Comparison of ENCODE assay signal across 16 cellular contexts in genomic region chr2:129726271-129726670, GRCh38.
DNase-seq lines count a peak whose midpoint lies in the region; ATAC-seq and TF ChIP-seq lines count a peak whose summit lies in the region.
"Had no signal": no experiment of that assay in that cellular context is flagged by ENCODE, and none has a peak within 500 bp of the region (broad histone marks: within the 10 kb centered on the region; RNA-seq: fewer than 3 reads in every experiment).

No MANE protein-coding gene starts in this region.

- no peaks in the 10 kb centered on the region for H3K9me3 ChIP-seq in esophagus muscularis mucosa
- H3K9me3 ChIP-seq in testis: no peaks in the 10 kb centered on the region
- H3K9me3 ChIP-seq: A549, BLaER1 had no signal

- no peak for TF ChIP-seq EP300 in Ishikawa (IDR thresholded peaks at IDR 0.05; ENCODE audit: borderline replicate concordance)
- TF ChIP-seq EP300 in esophagus muscularis mucosa (IDR thresholded peaks at IDR 0.05): no peak

- TF ChIP-seq POLR2A in esophagus muscularis mucosa (IDR thresholded peaks at IDR 0.05; ENCODE audit: low read depth): no peak
- no peak for TF ChIP-seq POLR2A in testis (IDR thresholded peaks at IDR 0.05)

- no peaks in the 10 kb centered on the region for H3K9me3 Mint-ChIP-seq in osteocyte (ENCODE audit: unreplicated experiment)
- H3K9me3 Mint-ChIP-seq: GM23338 had no signal

- whole genome bisulfite sequencing in esophagus muscularis mucosa: 61% methylated on average over 5 of the region's 5 CpGs
- WGBS in testis, 2 donors: 44 to 63% methylated on average over 4 to 5 of the region's 5 CpGs

- H3K4me1 ChIP-seq in esophagus muscularis mucosa: no peaks in the 10 kb centered on the region
- no peaks in the 10 kb centered on the region for H3K4me1 ChIP-seq in testis
- H3K4me1 ChIP-seq: A549 had no signal

- H3K4me3 ChIP-seq in esophagus muscularis mucosa (no peak overlapping the region), testis (no peak overlapping the region)
- H3K4me3 ChIP-seq: A549, BLaER1, GM12878, GM23338 had no signal

- ATAC-seq in GM21717 (IDR thresholded peaks at IDR 0.05; ENCODE audit: unreplicated experiment): no peak
- ATAC-seq: A549, GM12878, GM23338 had no signal

- TF ChIP-seq CTCF in esophagus muscularis mucosa (IDR thresholded peaks at IDR 0.05) (no peak), osteocyte (IDR thresholded peaks at IDR 0.05) (no peak), testis (IDR thresholded peaks at IDR 0.05) (no peak)

- no peak overlapping the region for H3K27ac Mint-ChIP-seq in osteocyte (ENCODE audit: unreplicated experiment)
- H3K27ac Mint-ChIP-seq: CD14-positive monocyte; CD4-positive, alpha-beta memory T cell; GM23338 had no signal

- DNase-seq in esophagus muscularis mucosa (ENCODE audit: extremely low spot score) (peak; percentile 37), osteocyte (ENCODE audit: extremely low spot score, unreplicated experiment) (peak; percentile 32), AG08395 (ENCODE audit: low spot score) (no peak), testis (no peak)
- DNase-seq in stimulated activated naive CD4-positive, alpha-beta T cell (lab: John Stamatoyannopoulos, UW): no peak
- DNase-seq: Calu3; CD4-positive, alpha-beta memory T cell; DMS79 treated with DMSO at 0.1 percent for 48 hours; HCEC 1CT had no signal

- TF ChIP-seq RAD21 in Ishikawa (IDR thresholded peaks at IDR 0.05; ENCODE audit: low read depth): no peak

- H3K36me3 Mint-ChIP-seq in osteocyte (ENCODE audit: unreplicated experiment): no peaks in the 10 kb centered on the region
- H3K36me3 Mint-ChIP-seq: CD14-positive monocyte; CD4-positive, alpha-beta memory T cell had no signal

- intact Hi-C loops in esophagus muscularis mucosa (cut with DNase I): no loop called here
- intact Hi-C loops in testis (cut with DNase I; ENCODE audit: low total_unique reads): no loop called here

- H3K4me1 Mint-ChIP-seq in osteocyte (ENCODE audit: unreplicated experiment): no peaks in the 10 kb centered on the region
- H3K4me1 Mint-ChIP-seq: CD14-positive monocyte; CD4-positive, alpha-beta memory T cell had no signal

- H3K36me3 ChIP-seq in esophagus muscularis mucosa (no peaks in the 10 kb centered on the region), testis (ENCODE audit: low read depth, missing control alignments) (no peaks in the 10 kb centered on the region)
- H3K36me3 ChIP-seq: BLaER1 had no signal

- H3K27me3 Mint-ChIP-seq in osteocyte (ENCODE audit: unreplicated experiment): no peaks in the 10 kb centered on the region
- H3K27me3 Mint-ChIP-seq: CD4-positive, alpha-beta memory T cell had no signal

- no peak overlapping the region for H3K27ac ChIP-seq in esophagus muscularis mucosa (replicated peaks in 1 of 4)
- no peak overlapping the region for H3K27ac ChIP-seq in testis
- H3K27ac ChIP-seq: A549, BLaER1 had no signal

- peaks cover 0 to 4% (median 0%) of the 10 kb centered on the region in 4 donors for H3K27me3 ChIP-seq in esophagus muscularis mucosa
- no peaks in the 10 kb centered on the region for H3K27me3 ChIP-seq in testis
- H3K27me3 ChIP-seq: BLaER1 had no signal

- no peak overlapping the region for H3K4me3 Mint-ChIP-seq in osteocyte (ENCODE audit: unreplicated experiment)
- H3K4me3 Mint-ChIP-seq: CD14-positive monocyte; CD4-positive, alpha-beta memory T cell; GM23338 had no signal

TF ChIP-seq in Ishikawa, 13 proteins besides CTCF, POLR2A, EP300 and RAD21:
- no peak for TF ChIP-seq CEBPB (IDR thresholded peaks at IDR 0.05)
- no peak for TF ChIP-seq CREB1 (IDR thresholded peaks at IDR 0.05; ENCODE audit: low read depth)
- no peak for TF ChIP-seq TCF12 (IDR thresholded peaks at IDR 0.05; ENCODE audit: low read depth)
- TF ChIP-seq, protein P1, sequence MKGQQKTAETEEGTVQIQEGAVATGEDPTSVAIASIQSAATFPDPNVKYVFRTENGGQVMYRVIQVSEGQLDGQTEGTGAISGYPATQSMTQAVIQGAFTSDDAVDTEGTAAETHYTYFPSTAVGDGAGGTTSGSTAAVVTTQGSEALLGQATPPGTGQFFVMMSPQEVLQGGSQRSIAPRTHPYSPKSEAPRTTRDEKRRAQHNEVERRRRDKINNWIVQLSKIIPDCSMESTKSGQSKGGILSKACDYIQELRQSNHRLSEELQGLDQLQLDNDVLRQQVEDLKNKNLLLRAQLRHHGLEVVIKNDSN (IDR thresholded peaks at IDR 0.05): peak; percentile 72

Comparison
In these comparisons a context has a peak if more than half of its experiments do, and no peak if none do; other contexts are left out.
1. DNase-seq: peak in esophagus muscularis mucosa (single experiment) and osteocyte (single experiment); none in stimulated activated naive CD4-positive, alpha-beta T cell (0 of 6), AG08395 (single experiment) and testis (single experiment).